Comparison of ENCODE assay signal across 8 cellular contexts in the genomic region with DNA sequence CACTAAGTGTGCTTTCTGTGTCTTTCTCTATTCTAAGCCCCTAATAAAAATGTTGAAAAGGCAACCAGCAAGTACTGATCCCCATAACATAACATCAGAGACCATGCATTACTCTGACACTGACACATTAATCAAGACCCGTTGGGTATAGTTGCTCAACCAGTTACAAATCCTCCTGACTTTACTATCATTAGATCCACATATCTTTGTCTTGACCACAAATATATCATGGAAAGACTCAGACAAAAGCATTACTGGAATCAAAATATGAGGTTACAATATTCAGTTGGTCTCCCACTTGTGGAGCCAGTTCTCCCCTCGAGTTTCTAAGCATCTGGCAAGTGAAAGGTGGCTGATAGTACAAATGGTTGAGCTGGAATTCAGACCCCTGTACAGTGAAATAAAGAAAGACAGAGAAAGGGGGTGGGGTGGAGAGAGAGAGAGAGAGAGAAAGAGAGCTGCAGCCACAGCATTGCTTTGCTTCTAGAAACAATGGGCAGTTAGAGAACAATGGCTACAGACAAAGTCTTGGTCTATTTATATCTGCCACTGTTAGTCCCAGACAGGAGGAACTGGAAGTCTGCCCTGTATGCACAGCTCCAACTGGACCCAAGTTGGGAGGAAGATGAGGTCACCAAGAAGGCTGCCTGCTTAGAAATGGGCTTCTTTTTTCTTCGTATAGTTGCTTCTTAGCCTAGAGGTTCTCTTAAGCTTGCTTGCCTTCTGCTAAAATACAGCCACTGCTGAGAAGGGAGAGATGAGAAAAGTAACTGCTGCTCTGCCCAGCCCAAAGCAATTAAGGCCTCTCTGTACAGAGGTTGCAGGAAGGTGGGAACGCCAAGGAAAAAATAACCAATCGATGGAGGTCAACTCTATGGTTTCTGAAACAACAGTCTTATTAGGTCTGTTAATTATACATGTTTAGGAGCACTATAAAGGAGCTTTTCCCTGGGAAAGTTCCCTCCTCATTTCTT.
DNase-seq lines count a peak whose midpoint lies in the region; ATAC-seq and TF ChIP-seq lines count a peak whose summit lies in the region.

No MANE protein-coding gene starts in this region.

- H3K9me3 Mint-ChIP-seq in CD4-positive, CD25-positive, alpha-beta regulatory T cell: no peaks in the 10 kb centered on the region
- no peaks in the 10 kb centered on the region for H3K9me3 Mint-ChIP-seq in natural killer cell treated with Interleukin-12 subunit alpha and Interleukin-12 subunit beta and Interleukin-15 and Interleukin-18, amount 100 ng/mL, for 72 hours

- WGBS in esophagus, 2 donors: 51 to 56% methylated on average over 5 of the region's 5 CpGs
- WGBS in tibial nerve, 2 donors: 62 to 67% methylated on average over 5 of the region's 5 CpGs

- H3K4me1 ChIP-seq in CD4-positive, CD25-positive, alpha-beta regulatory T cell (ENCODE audit: control insufficient read depth, insufficient read depth, low read length, poor library complexity, severe bottlenecking): peaks cover 100% of the 10 kb centered on the region
- H3K4me1 ChIP-seq in OCI-LY7 (ENCODE audit: insufficient read depth, low read length, poor library complexity, severe bottlenecking) (peaks cover 95% of the 10 kb centered on the region), esophagus (ENCODE audit: control insufficient read depth in 2 of 2, insufficient read depth in 2 of 2, low read length in 1 of 2) (peaks cover 3 to 12% of the 10 kb centered on the region in 2 donors), tibial nerve (peaks cover 0 to 100% (median 72%) of the 10 kb centered on the region in 4 donors)

- H3K79me2 ChIP-seq in OCI-LY7 (ENCODE audit: insufficient read depth, low read depth, low read length): peaks cover 100% of the 10 kb centered on the region

- peaks cover 79% of the 10 kb centered on the region for H4K20me1 ChIP-seq in OCI-LY7 (ENCODE audit: insufficient read depth, low read length)

- H3K27me3 Mint-ChIP-seq in CD4-positive, CD25-positive, alpha-beta regulatory T cell: no peaks in the 10 kb centered on the region
- H3K27me3 Mint-ChIP-seq in natural killer cell treated with Interleukin-12 subunit alpha and Interleukin-12 subunit beta and Interleukin-15 and Interleukin-18, amount 100 ng/mL, for 72 hours: no peaks in the 10 kb centered on the region

- H3K27ac Mint-ChIP-seq in CD4-positive, CD25-positive, alpha-beta regulatory T cell: peak overlapping the region; percentile 92 to 99 (median 98)
- H3K27ac Mint-ChIP-seq in natural killer cell treated with Interleukin-12 subunit alpha and Interleukin-12 subunit beta and Interleukin-15 and Interleukin-18, amount 100 ng/mL, for 72 hours: peak overlapping the region; percentile 95 to 96

- intact Hi-C loops in OCI-LY7 (cut with micrococcal nuclease; ENCODE audit: unreplicated experiment): no loop called here

- CTCF ChIA-PET in OCI-LY7 (lab: Charles Lee; ENCODE audit: unreplicated experiment): interaction anchor here (0.7 kb wide), 1 partner anchor 11 kb away, joined by 3 read pairs; no protein-coding TSS in a partner anchor

- no peak overlapping the region for H2AFZ ChIP-seq in OCI-LY7 (ENCODE audit: low read length)

- no peaks in the 10 kb centered on the region for H3K27me3 ChIP-seq in CD4-positive, CD25-positive, alpha-beta regulatory T cell (ENCODE audit: control insufficient read depth, insufficient read depth, low read length)
- H3K27me3 ChIP-seq in esophagus (ENCODE audit: control insufficient read depth in 1 of 2, insufficient read depth in 2 of 2, low read length in 2 of 2) (no peaks in the 10 kb centered on the region), tibial nerve (no peaks in the 10 kb centered on the region)

- no TSS peak for BruUV-seq in OCI-LY7 (replicated peaks; lab: Mats Ljungman, UMichigan)

- H3K4me3 Mint-ChIP-seq in CD4-positive, CD25-positive, alpha-beta regulatory T cell: peak overlapping the region; percentile 96 to 99 (median 98)
- H3K4me3 Mint-ChIP-seq in natural killer cell treated with Interleukin-12 subunit alpha and Interleukin-12 subunit beta and Interleukin-15 and Interleukin-18, amount 100 ng/mL, for 72 hours: peak overlapping the region; percentile 98

- TF ChIP-seq CTCF in OCI-LY7 (conservative IDR thresholded peaks at IDR 0.05; ENCODE audit: low read length): no peak
- no peak for TF ChIP-seq CTCF in tibial nerve (IDR thresholded peaks at IDR 0.05)

- H3K9me2 ChIP-seq in OCI-LY7 (ENCODE audit: insufficient read depth, low read length): no peaks in the 10 kb centered on the region

- peak overlapping the region; percentile 100 for H3K4me3 ChIP-seq in CD4-positive, CD25-positive, alpha-beta regulatory T cell (ENCODE audit: low read depth, low read length)
- H3K4me3 ChIP-seq in OCI-LY7 (ENCODE audit: low read depth, low read length, poor library complexity, severe bottlenecking) (no peak overlapping the region), esophagus (ENCODE audit: low read depth in 1 of 2, low read length in 2 of 2) (no peak overlapping the region), tibial nerve (no peak overlapping the region)

- H3K4me1 Mint-ChIP-seq in CD4-positive, CD25-positive, alpha-beta regulatory T cell: peaks cover 32 to 97% (median 86%) of the 10 kb centered on the region in 4 donors
- H3K4me1 Mint-ChIP-seq in natural killer cell treated with Interleukin-12 subunit alpha and Interleukin-12 subunit beta and Interleukin-15 and Interleukin-18, amount 100 ng/mL, for 72 hours (ENCODE audit: low read depth in 2 of 2): peaks cover 92 to 95% of the 10 kb centered on the region in 2 donors

- no peaks in the 10 kb centered on the region for H3K9me3 ChIP-seq in CD4-positive, CD25-positive, alpha-beta regulatory T cell (ENCODE audit: control insufficient read depth in 2 of 2, low read length in 2 of 2)
- H3K9me3 ChIP-seq in OCI-LY7 (ENCODE audit: low read length) (no peaks in the 10 kb centered on the region), esophagus (ENCODE audit: control insufficient read depth in 2 of 2, insufficient read depth in 1 of 2, low read depth in 1 of 2, low read length in 1 of 2) (no peaks in the 10 kb centered on the region), tibial nerve (no peaks in the 10 kb centered on the region)

- peaks cover 89% of the 10 kb centered on the region for H3K36me3 ChIP-seq in CD4-positive, CD25-positive, alpha-beta regulatory T cell (ENCODE audit: control insufficient read depth, insufficient read depth, low read length)
- H3K36me3 ChIP-seq in OCI-LY7 (ENCODE audit: insufficient read depth, low read length): peaks cover 99% of the 10 kb centered on the region
- H3K36me3 ChIP-seq in esophagus (ENCODE audit: control insufficient read depth in 2 of 2, insufficient read depth in 2 of 2, low read length in 1 of 2): peaks cover 0 to 2% of the 10 kb centered on the region in 2 donors
- peaks cover 0 to 9% (median 0%) of the 10 kb centered on the region in 3 donors for H3K36me3 ChIP-seq in tibial nerve

- TF ChIP-seq POLR2A in tibial nerve (IDR thresholded peaks at IDR 0.05): no peak

- no peak for ATAC-seq in CD4-positive, CD25-positive, alpha-beta regulatory T cell (ENCODE audit: low read depth in 2 of 2)
- ATAC-seq in natural killer cell treated with Interleukin-12 subunit alpha and Interleukin-12 subunit beta and Interleukin-15 and Interleukin-18, amount 100 ng/mL, for 72 hours: no peak
- ATAC-seq in GM21447 (IDR thresholded peaks at IDR 0.05; ENCODE audit: unreplicated experiment): no peak
- no peak for ATAC-seq in HG02981 (IDR thresholded peaks at IDR 0.05; ENCODE audit: unreplicated experiment)

- H3K27ac ChIP-seq in CD4-positive, CD25-positive, alpha-beta regulatory T cell (ENCODE audit: insufficient read depth, low read length, poor library complexity, severe bottlenecking): peak overlapping the region; percentile 97
- H3K27ac ChIP-seq in OCI-LY7 (ENCODE audit: low read depth, low read length, poor library complexity, severe bottlenecking) (peak overlapping the region; percentile 41), esophagus (ENCODE audit: low read depth in 2 of 2, low read length in 1 of 2) (peak overlapping the region; percentile 18 to 52), tibial nerve (peak overlapping the region in 2 of 4 donors; percentile 20 to 23)

- peak overlapping the region; percentile 47 for H3K4me2 ChIP-seq in OCI-LY7 (ENCODE audit: low read length)

- DNase-seq in CD4-positive, CD25-positive, alpha-beta regulatory T cell: no peak
- DNase-seq in OCI-LY7 (ENCODE audit: low spot score): no peak
- no peak for DNase-seq in natural killer cell treated with Interleukin-12 subunit alpha and Interleukin-12 subunit beta and Interleukin-15 and Interleukin-18, amount 100 ng/mL, for 72 hours (ENCODE audit: low spot score)
- DNase-seq in stimulated activated CD4-positive, alpha-beta T cell treated with anti-CD3 and anti-CD28 coated beads, Interleukin-4, amount 100 ng/mL, for 4 hours: no peak
- no peak for DNase-seq in tibial nerve (ENCODE audit: low spot score in 2 of 2)

- peaks cover 85% of the 10 kb centered on the region for H3K36me3 Mint-ChIP-seq in CD4-positive, CD25-positive, alpha-beta regulatory T cell
- peaks cover 53% of the 10 kb centered on the region for H3K36me3 Mint-ChIP-seq in natural killer cell treated with Interleukin-12 subunit alpha and Interleukin-12 subunit beta and Interleukin-15 and Interleukin-18, amount 100 ng/mL, for 72 hours

- POLR2A ChIA-PET in OCI-LY7 (lab: Charles Lee): interaction anchor here (0.7 to 2.8 kb wide), 9 partner anchors 9 to 30 kb away, joined by 3 to 10 read pairs (median 5); no protein-coding TSS in a partner anchor

- peak in 1 of 2 donors; percentile 26 for TF ChIP-seq EP300 in tibial nerve (IDR thresholded peaks at IDR 0.05)
